ENCODE assay signal across 16 cellular contexts in the genomic region with DNA sequence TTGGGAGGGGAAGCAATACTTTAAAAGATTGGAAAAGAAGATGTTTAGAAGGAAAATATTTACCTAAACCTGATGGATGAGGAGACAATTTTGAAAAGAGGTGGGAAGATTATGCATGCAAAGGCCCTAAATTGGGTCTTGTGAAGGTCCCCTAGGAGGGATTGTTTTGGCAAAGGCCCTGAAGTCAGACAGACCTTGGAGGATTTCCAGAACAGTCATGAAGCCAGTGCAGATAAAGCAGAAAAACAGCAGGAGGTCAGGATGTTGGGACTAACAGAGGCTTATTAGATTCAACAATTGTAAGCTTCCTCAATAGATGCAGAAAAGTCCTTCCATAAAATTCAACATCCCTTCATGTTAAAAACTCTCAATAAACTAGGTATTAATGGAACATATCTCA.
A peak's percentile ranks its signal among the peaks of the same experiment; 100 is the strongest.
DNase-seq lines count a peak whose midpoint lies in the region; ATAC-seq and TF ChIP-seq lines count a peak whose summit lies in the region.
"Had no signal": no experiment of that assay in that cellular context is flagged by ENCODE, and none has a peak within 500 bp of the region (broad histone marks: within the 10 kb centered on the region; RNA-seq: fewer than 3 reads in every experiment).

No MANE protein-coding gene starts in this region.

- CTCF ChIA-PET in A673 (lab: Charles Lee): no interaction called here

- H3K27ac ChIP-seq in A673 (ENCODE audit: low read depth, low read length, poor library complexity, severe bottlenecking): no peak overlapping the region
- H3K27ac ChIP-seq in SK-N-MC: no peak overlapping the region; the same call in 1 of the 2 replicates
- H3K27ac ChIP-seq: KMS-11 had no signal

- BruUV-seq in A673 (replicated peaks; lab: Mats Ljungman, UMichigan): no TSS peak

- H3K9ac ChIP-seq in SK-N-MC (ENCODE audit: insufficient read length): no peak overlapping the region
- H3K9ac ChIP-seq: KMS-11 had no signal

- no peaks in the 10 kb centered on the region for H3K4me1 ChIP-seq in A673 (ENCODE audit: insufficient read depth, low read length, poor library complexity, severe bottlenecking)

- DNase-seq in A673 (ENCODE audit: low spot score) (peak; percentile 89), COR-L47 (lab: John Stamatoyannopoulos, UW) (peak; percentile 87), SK-N-MC (ENCODE audit: low read depth, low spot score) (peak; percentile 72), fibroblast of the aortic adventitia (ENCODE audit: low read depth) (peak; percentile 35), dermis blood vessel endothelial cell (no peak), GM20000 (ENCODE audit: low spot score) (no peak)
- DNase-seq: CD8-positive, alpha-beta memory T cell; GF-D8; HFFc6; MM.1S; NCI-H2029; NCI-H2227 treated with DMSO at 0.1 percent for 48 hours; NCI-H774; SIG-M5 had no signal

- POLR2A ChIA-PET in A673 (lab: Charles Lee; ENCODE audit: low non-redundant PET): no interaction called here

- intact Hi-C loops in A673 (cut with micrococcal nuclease; ENCODE audit: unreplicated experiment): no loop called here

- no peaks in the 10 kb centered on the region for H3K27me3 ChIP-seq in A673 (replicated peaks; ENCODE audit: insufficient read depth, low read depth, low read length, poor library complexity)

- TF ChIP-seq CTCF in A673 (conservative IDR thresholded peaks at IDR 0.05; ENCODE audit: low read depth, low read length) (no peak), fibroblast of the aortic adventitia (IDR thresholded peaks at IDR 0.05; ENCODE audit: insufficient read depth, low read length) (no peak), GM20000 (IDR thresholded peaks at IDR 0.05; ENCODE audit: extremely low read depth, missing control alignments) (no peak)

- no peak overlapping the region for H3K4me3 ChIP-seq in A673 (ENCODE audit: low read depth, low read length, poor library complexity, severe bottlenecking)
- no peak overlapping the region for H3K4me3 ChIP-seq in SK-N-MC
- no peak overlapping the region for H3K4me3 ChIP-seq in fibroblast of the aortic adventitia (ENCODE audit: low read depth, low read length)

- H3K36me3 ChIP-seq in A673 (ENCODE audit: insufficient read depth, low read length, poor library complexity, severe bottlenecking) (no peaks in the 10 kb centered on the region), SK-N-MC (ENCODE audit: insufficient read depth, low read length) (no peaks in the 10 kb centered on the region)

- ATAC-seq in GM21737 (IDR thresholded peaks at IDR 0.05; ENCODE audit: unreplicated experiment): no peak

- no peaks in the 10 kb centered on the region for H3K9me3 ChIP-seq in A673 (ENCODE audit: low read depth, low read length, poor library complexity, severe bottlenecking)
- H3K9me3 ChIP-seq in SK-N-MC (ENCODE audit: low read depth, low read length): no peaks in the 10 kb centered on the region

Comparison
In these comparisons a context has a peak if more than half of its experiments do, and no peak if none do; other contexts are left out.
1. DNase-seq: peak in A673 (single experiment), COR-L47 (single experiment), SK-N-MC (single experiment) and fibroblast of the aortic adventitia (single experiment); none in dermis blood vessel endothelial cell (single experiment) and GM20000 (single experiment).